8 cellular contexts compared by ENCODE assay signal in the genomic region with DNA sequence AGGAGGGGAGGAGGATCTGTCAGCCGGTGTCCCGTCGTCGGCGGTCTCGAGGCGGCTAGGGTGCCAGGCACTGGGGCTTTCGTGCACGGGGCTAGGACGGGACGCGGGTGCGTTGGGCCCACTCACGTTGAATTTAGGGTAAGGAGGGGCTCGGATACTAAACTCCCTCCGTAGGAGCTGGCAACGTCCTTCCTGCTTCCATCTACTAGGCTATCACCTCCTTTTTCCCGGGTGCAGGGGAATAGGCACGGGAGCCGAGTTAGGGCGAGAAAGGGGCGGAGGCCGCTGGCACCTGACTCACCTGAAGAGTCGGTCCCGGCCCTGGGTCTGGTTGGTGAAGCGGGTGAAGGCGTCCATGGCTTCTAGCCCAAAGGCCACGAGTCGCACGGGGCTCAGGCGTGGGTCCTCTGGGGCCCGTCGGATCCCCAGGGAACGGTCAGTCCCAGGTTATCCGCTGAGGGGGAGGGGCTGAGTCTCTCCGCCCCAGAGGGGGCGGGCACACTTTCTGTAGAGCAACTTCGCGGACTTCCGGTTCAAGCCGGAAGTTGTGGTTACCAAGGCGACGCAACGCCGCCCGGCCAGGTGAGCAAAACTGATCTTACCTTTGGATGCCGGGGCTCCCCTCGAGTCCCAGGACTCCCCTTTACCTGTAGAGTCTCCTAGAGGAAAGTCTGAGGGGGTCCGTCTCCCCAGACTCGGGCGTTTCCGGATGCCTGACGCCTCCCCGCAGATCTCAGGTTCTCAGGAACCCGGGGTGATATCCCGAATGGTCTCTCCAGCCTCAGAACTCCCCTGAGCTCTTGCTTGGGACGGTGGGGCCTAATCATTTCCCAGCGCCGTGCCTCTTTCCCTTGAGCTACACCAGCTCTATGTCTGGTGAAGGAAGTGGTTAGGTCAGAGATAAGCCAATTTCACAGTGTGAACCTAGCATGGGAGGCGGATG. TPM values are rescaled to one million over a fixed set of nuclear protein-coding genes. Genes with fewer than 3 reads are reported as not detected.
A peak's percentile ranks its signal among the peaks of the same experiment; 100 is the strongest.
DNase-seq lines count a peak whose midpoint lies in the region; ATAC-seq and TF ChIP-seq lines count a peak whose summit lies in the region.

A gene with protein sequence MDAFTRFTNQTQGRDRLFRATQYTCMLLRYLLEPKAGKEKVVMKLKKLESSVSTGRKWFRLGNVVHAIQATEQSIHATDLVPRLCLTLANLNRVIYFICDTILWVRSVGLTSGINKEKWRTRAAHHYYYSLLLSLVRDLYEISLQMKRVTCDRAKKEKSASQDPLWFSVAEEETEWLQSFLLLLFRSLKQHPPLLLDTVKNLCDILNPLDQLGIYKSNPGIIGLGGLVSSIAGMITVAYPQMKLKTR (minus strand): TSS at position 479 of the 943 bp plus-strand sequence. CDS start 122 bp downstream, at position 357.
TSS of gene WDR93 (plus strand) at position 536 of the 943 bp plus-strand sequence. CDS start 10,936 bp downstream, outside the sequence.

- H3K4me3 Mint-ChIP-seq in central memory CD8-positive, alpha-beta T cell, result peak within 1 kb of the TSS; percentile 95

- peaks cover 12% of the 10 kb centered on the region for H3K4me1 Mint-ChIP-seq in central memory CD8-positive, alpha-beta T cell

- H3K27me3 Mint-ChIP-seq in central memory CD8-positive, alpha-beta T cell, result no peaks in the 10 kb centered on the region

- H3K27me3 ChIP-seq in kidney epithelial cell (ENCODE audit: control insufficient read depth, insufficient read depth, low read length), result no peaks in the 10 kb centered on the region

- no peaks in the 10 kb centered on the region for H3K9me3 Mint-ChIP-seq in central memory CD8-positive, alpha-beta T cell

- peak within 1 kb of the TSS; percentile 97 for H3K27ac Mint-ChIP-seq in central memory CD8-positive, alpha-beta T cell (ENCODE audit: low read depth)

- no peaks in the 10 kb centered on the region for H3K36me3 ChIP-seq in kidney epithelial cell (ENCODE audit: control insufficient read depth, insufficient read depth, low read length)

- H3K4me3 ChIP-seq in kidney epithelial cell (ENCODE audit: low read depth, low read length), result peak within 1 kb of the TSS; percentile 58

- ATAC-seq in GM18517 (IDR thresholded peaks at IDR 0.05; ENCODE audit: unreplicated experiment), result peak; percentile 84
- ATAC-seq in HG03060 (IDR thresholded peaks at IDR 0.05; ENCODE audit: low read depth, unreplicated experiment), result peak; percentile 69
- peak; percentile 88 to 93 for ATAC-seq in activated CD4-positive, CD25-positive, alpha-beta regulatory T cell treated with anti-CD3 and anti-CD28 coated beads, Interleukin-2, amount 50 U/mL, for 24 hours
- peak; percentile 83 for ATAC-seq in central memory CD8-positive, alpha-beta T cell (replicated peaks; ENCODE audit: extremely low read depth, poor library complexity, severe bottlenecking)

- DNase-seq in NCI-H2196 (lab: John Stamatoyannopoulos, UW; ENCODE audit: unreplicated experiment) (peak; percentile 62), kidney epithelial cell (ENCODE audit: low read depth) (peak; percentile 29)
- peak; percentile 47 to 66 for DNase-seq in central memory CD8-positive, alpha-beta T cell (ENCODE audit: low spot score in 2 of 2)
- peak; percentile 53 to 64 for DNase-seq in stimulated activated CD4-positive, alpha-beta T cell treated with anti-CD3 and anti-CD28 coated beads, Interleukin-15, amount 100 ng/mL, for 1 hour (ENCODE audit: low read depth in 1 of 2, low spot score in 1 of 2)

- H3K27ac ChIP-seq in 22Rv1, result peak within 1 kb of the TSS; percentile 20; the same call in 1 of the 2 replicates

- peaks cover 7% of the 10 kb centered on the region for H3K36me3 Mint-ChIP-seq in central memory CD8-positive, alpha-beta T cell (ENCODE audit: insufficient read depth)

- no peak for TF ChIP-seq CTCF in 22Rv1 (IDR thresholded peaks at IDR 0.05)
- no peak for TF ChIP-seq CTCF in kidney epithelial cell (IDR thresholded peaks at IDR 0.05; ENCODE audit: insufficient read depth, low read length, poor library complexity, severe bottlenecking)

RNA-seq across cellular contexts. Expression of the first gene that starts in this region (rescaled TPM):
- total RNA-seq in kidney epithelial cell, result 4.0 and 4.8 TPM in 2 replicates

RNA-seq across cellular contexts. Expression of gene WDR93, which starts in this region (rescaled TPM):
- total RNA-seq in kidney epithelial cell, result 0.25 and 0.41 TPM in 2 replicates

Comparison
In these comparisons a context has a peak if more than half of its experiments do, and no peak if none do; other contexts are left out.
1. Peak in every context shown above with its lines: DNase-seq, ATAC-seq, H3K4me3 ChIP-seq and H3K27ac ChIP-seq.